Comparison of ENCODE assay signal across 10 cellular contexts in the genomic region with DNA sequence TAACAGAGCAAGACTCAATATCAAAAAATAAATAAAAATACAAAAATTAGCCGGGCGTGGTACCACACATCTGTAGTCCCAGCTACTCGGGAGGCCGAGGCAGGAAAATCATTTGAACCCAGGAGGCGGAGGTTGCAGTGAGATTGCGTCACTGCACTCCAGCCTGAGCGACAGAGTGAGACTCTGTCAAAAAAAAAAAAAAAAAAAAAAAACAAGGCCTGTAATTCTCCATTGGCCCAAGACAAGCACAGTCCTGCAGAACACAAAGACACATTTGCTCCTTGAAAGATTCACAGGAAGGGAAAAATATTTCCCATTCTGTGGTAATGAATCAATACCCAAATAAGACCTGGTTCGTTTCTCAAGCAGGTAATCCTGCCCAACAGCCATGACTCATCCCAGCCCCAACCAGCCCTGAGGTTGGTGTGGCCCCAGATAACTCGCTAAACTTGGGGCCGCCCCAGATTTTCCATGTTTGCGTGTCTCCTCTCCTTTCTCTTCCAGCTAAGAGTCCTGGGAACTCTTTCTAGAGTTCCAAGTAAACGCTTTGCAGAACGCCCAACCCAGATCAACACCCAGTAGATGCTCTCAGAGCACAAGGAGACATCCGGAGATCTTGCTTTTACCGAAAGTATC. TPM values are rescaled to one million over a fixed set of nuclear protein-coding genes. Genes with fewer than 3 reads are reported as not detected.
DNase-seq lines count a peak whose midpoint lies in the region; TF ChIP-seq lines count a peak whose summit lies in the region.
"Had no signal": no experiment of that assay in that cellular context is flagged by ENCODE, and none has a peak within 500 bp of the region (broad histone marks: within the 10 kb centered on the region; RNA-seq: fewer than 3 reads in every experiment).

No MANE protein-coding gene starts in this region.

- no peaks in the 10 kb centered on the region for H3K27me3 ChIP-seq in BLaER1
- H3K27me3 ChIP-seq: testis had no signal

- TF ChIP-seq CTCF in epithelial cell of esophagus (IDR thresholded peaks at IDR 0.05; ENCODE audit: insufficient read depth, low read depth, low read length, missing control alignments): no peak

- H3K9me3 ChIP-seq in BLaER1: no peaks in the 10 kb centered on the region
- H3K9me3 ChIP-seq: SK-N-SH, testis had no signal

- in situ Hi-C loops in KBM-7 (cut with MboI; ENCODE audit: low pct_unique_long_range_greater_than_20kb, low sequenced_read_pairs): no loop called here

- peak overlapping the region; percentile 98 for H3K27ac ChIP-seq in BLaER1

- peak overlapping the region; percentile 89 for H3K4me2 ChIP-seq in BLaER1
- H3K4me2 ChIP-seq: SK-N-SH had no signal

- peaks cover 99% of the 10 kb centered on the region for H3K4me1 ChIP-seq in BLaER1

- H3K4me3 ChIP-seq in BLaER1 (no peak overlapping the region), epithelial cell of esophagus (ENCODE audit: low read length) (no peak overlapping the region)
- H3K4me3 ChIP-seq: testis had no signal

- H3K9ac ChIP-seq in BLaER1: peak overlapping the region; percentile 84; the same call in 1 of the 2 replicates
- H3K9ac ChIP-seq: SK-N-SH had no signal

- no peaks in the 10 kb centered on the region for H4K20me1 ChIP-seq in BLaER1

- H3K36me3 ChIP-seq in BLaER1: no peaks in the 10 kb centered on the region

- DNase-seq in HT1080 (ENCODE audit: low read depth): peak; percentile 84
- DNase-seq in epithelial cell of esophagus (ENCODE audit: low read depth): peak; percentile 99
- DNase-seq in mucosa of gallbladder (ENCODE audit: low spot score): peak; percentile 28
- DNase-seq in NCI-H1436 (lab: John Stamatoyannopoulos, UW): no peak
- no peak for DNase-seq in GM19238 (ENCODE audit: insufficient read length, low spot score)
- no peak for DNase-seq in KBM-7
- no peak for DNase-seq in NK-92 (lab: John Stamatoyannopoulos, UW; ENCODE audit: unreplicated experiment)
- DNase-seq: SK-N-SH, testis had no signal

RNA-seq across cellular contexts. Expression of a gene that starts 40.3 kb away (rescaled TPM):
- 9.5 and 10.2 TPM in 2 replicates for total RNA-seq in HT1080 (2014; rRNA removed; shearing (Covaris generic))
- polyA plus RNA-seq in HT1080 (2015; cell fraction: cytosol; rRNA removed): 7.6 and 7.9 TPM in 2 replicates
- 2.4 and 2.7 TPM in 2 replicates for polyA plus RNA-seq in HT1080 (2015; cell fraction: nucleus; rRNA removed)
- 55.0 TPM for total RNA-seq in mucosa of gallbladder

RNA-seq across cellular contexts. Expression of a gene that starts 41.2 kb away (rescaled TPM):
- 19.9 and 29.8 TPM in 2 replicates for total RNA-seq in HT1080 (2014; rRNA removed; shearing (Covaris generic))
- 49.4 and 53.0 TPM in 2 replicates for polyA plus RNA-seq in HT1080 (2015; cell fraction: cytosol; rRNA removed)
- 19.3 and 21.5 TPM in 2 replicates for polyA plus RNA-seq in HT1080 (2015; cell fraction: nucleus; rRNA removed)
- total RNA-seq in mucosa of gallbladder: 121 TPM

Comparison
In these comparisons a context has a peak if more than half of its experiments do, and no peak if none do; other contexts are left out.
1. DNase-seq: peak in HT1080 (single experiment), epithelial cell of esophagus (single experiment) and mucosa of gallbladder (single experiment); none in NCI-H1436 (single experiment), GM19238 (single experiment), KBM-7 (single experiment) and NK-92 (single experiment).